In genomic region chr4:151519728-151520415, GRCh38 we compare ENCODE assay signal across 31 cellular contexts.
"Had no signal": no experiment of that assay in that cellular context is flagged by ENCODE, and none has a peak within 500 bp of the region (broad histone marks: within the 10 kb centered on the region; RNA-seq: fewer than 3 reads in every experiment).

No MANE protein-coding gene starts in this region.

- H3K27me3 ChIP-seq: ascending aorta, cardiac muscle cell had no signal

- DNase-seq: activated CD4-positive, alpha-beta T cell treated with anti-CD3 and anti-CD28 coated beads, Interleukin-2, amount 10 ng/mL, durations not matched to agents 24 days and 14 days; activated CD4-positive, alpha-beta T cell treated with anti-CD3 and anti-CD28 coated beads, Interleukin-2, amount 50 U/mL, for 4 hours; activated CD8-positive, alpha-beta T cell treated with anti-CD3 and anti-CD28 coated beads, Interleukin-2, amount 10 ng/mL, durations not matched to agents 7 days and 5 days; activated gamma-delta T cell; activated naive CD4-positive, alpha-beta T cell treated with Interleukin-2 at 50 U/mL for 16 hours; activated naive CD8-positive, alpha-beta T cell treated with anti-CD3 and anti-CD28 coated beads, Interleukin-2, amount 10 ng/mL, durations not matched to agents 7 days and 5 days; activated T-cell treated with anti-CD3 and anti-CD28 coated beads, Interleukin-2, amount 50 U/mL, for 24 hours; amygdala; MM.1S; NCI-H1048; NCI-H1105 treated with DMSO at 0.1 percent for 48 hours; NCI-H1436; NCI-H1694; NCI-H1930; NCI-H2081 treated with DMSO at 0.1 percent for 48 hours; NCI-H226; NCI-H446 treated with DMSO at 0.1 percent for 48 hours; NCI-H524; NCI-H69; NCI-H82; PC-9; SIG-M5; SW 1271; T-helper 1 cell; T-helper 2 cell; T-helper 9 cell had no signal

- H3K27ac ChIP-seq: ascending aorta, cardiac muscle cell, KMS-11, PC-9, RWPE1 had no signal

- ATAC-seq: activated CD8-positive, alpha-beta T cell treated with anti-CD3 and anti-CD28 coated beads, Interleukin-2, amount 10 ng/mL, durations not matched to agents 7 days and 5 days; Right ventricle myocardium inferior had no signal

- H3K4me3 ChIP-seq: ascending aorta, cardiac muscle cell, PC-9 had no signal

- H3K4me1 ChIP-seq: ascending aorta had no signal

- H3K9me3 ChIP-seq: ascending aorta had no signal

- H3K36me3 ChIP-seq: ascending aorta, cardiac muscle cell had no signal
